Comparison of ENCODE assay signal across 7 cellular contexts in the genomic region with DNA sequence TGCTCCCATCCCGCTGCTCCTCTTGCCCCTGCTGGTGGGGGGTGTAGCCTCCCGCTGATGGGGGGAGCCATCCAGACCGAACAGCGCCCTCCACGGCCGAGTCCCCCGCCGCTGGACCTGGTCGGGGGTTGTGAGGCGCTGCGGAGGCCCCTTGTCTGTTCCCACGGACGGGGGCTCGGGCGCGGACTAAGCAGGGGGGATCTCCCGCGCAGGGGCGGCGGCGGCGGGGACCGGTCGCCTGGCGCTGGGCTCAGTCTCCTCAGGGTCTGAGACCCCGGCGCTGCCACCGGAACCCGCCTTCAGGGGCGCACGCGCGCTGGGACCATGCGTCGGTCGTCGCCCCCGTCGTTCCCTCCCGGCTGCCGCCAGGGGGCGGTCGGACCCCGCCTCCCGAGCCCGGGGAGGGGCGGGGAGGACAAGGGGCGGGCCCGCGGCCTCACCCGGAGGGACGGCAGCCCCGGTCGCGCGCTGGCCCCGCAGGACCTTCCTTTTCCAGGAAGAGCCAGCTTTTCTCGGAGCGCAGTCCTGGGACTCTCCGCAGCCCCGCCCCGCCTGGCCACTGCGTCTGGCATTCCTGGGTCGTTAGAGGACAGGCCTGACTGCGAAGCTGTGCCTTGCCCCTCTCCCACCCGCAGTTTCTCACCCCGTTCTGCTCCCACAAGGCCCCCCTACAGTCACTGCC. TPM values are rescaled to one million over a fixed set of nuclear protein-coding genes. Genes with fewer than 3 reads are reported as not detected.
DNase-seq lines count a peak whose midpoint lies in the region; ATAC-seq and TF ChIP-seq lines count a peak whose summit lies in the region.

No MANE protein-coding gene starts in this region.

- peak; percentile 79 for ATAC-seq in HG02642 (IDR thresholded peaks at IDR 0.05; ENCODE audit: poor library complexity, unreplicated experiment)

- no peaks in the 10 kb centered on the region for H3K4me1 ChIP-seq in breast epithelium

- no peaks in the 10 kb centered on the region for H3K27me3 ChIP-seq in breast epithelium

- H3K27ac ChIP-seq in VCaP = peak overlapping the region; percentile 68; the same call in 1 of the 2 replicates
- peak overlapping the region; percentile 75 to 80 for H3K27ac ChIP-seq in breast epithelium

- H3K9me3 ChIP-seq in breast epithelium = no peaks in the 10 kb centered on the region

- TF ChIP-seq POLR2A in breast epithelium (IDR thresholded peaks at IDR 0.05) = no peak

- H3K36me3 ChIP-seq in breast epithelium = no peaks in the 10 kb centered on the region

- TF ChIP-seq CTCF in GM12875 (IDR thresholded peaks at IDR 0.05; ENCODE audit: borderline replicate concordance, insufficient read depth, low read depth, low read length) = peak; percentile 93
- peak; percentile 83 for TF ChIP-seq CTCF in VCaP (conservative IDR thresholded peaks at IDR 0.05)
- peak; percentile 55 to 97 (median 83) for TF ChIP-seq CTCF in breast epithelium (IDR thresholded peaks at IDR 0.05)

- intact Hi-C loops in breast epithelium (cut with DNase I; ENCODE audit: low total_unique reads) = loop anchor here (10.0 kb wide), 1 partner anchor 106 kb away; no protein-coding TSS in a partner anchor

- peak; percentile 82 for DNase-seq in NCI-H1436 (lab: John Stamatoyannopoulos, UW)
- DNase-seq in breast epithelium (ENCODE audit: low spot score in 2 of 2) = peak; percentile 77 to 83
- DNase-seq in iPS-NIHi7 (ENCODE audit: extremely low spot score) = peak; percentile 95
- DNase-seq in smooth muscle cell of the brain vasculature (ENCODE audit: low read depth, low spot score) = peak; percentile 49

- H3K4me3 ChIP-seq in GM12875 (ENCODE audit: low read depth, low read length) = peak overlapping the region; percentile 96
- H3K4me3 ChIP-seq in breast epithelium = peak overlapping the region; percentile 70 to 89 (median 75)

RNA-seq across cellular contexts. Expression of a gene that starts 6.3 kb away (rescaled TPM):
- total RNA-seq in breast epithelium = 10 to 100 TPM in 2 of 3 donors, 1 to 10 TPM in 1; 9.1 to 17.0 (median 12.0) TPM

RNA-seq across cellular contexts. Expression of a gene that starts 12.8 kb away (rescaled TPM):
- 1 to 10 TPM in 1 of 3 donors, under 1 TPM in 2; 0.59 to 1.1 (median 0.98) TPM for total RNA-seq in breast epithelium

RNA-seq across cellular contexts. Expression of a gene that starts 22.4 kb away (rescaled TPM):
- total RNA-seq in breast epithelium = 10 to 100 TPM in 2 of 3 donors, not detected in 1; 31.5 to 50.1 TPM

RNA-seq across cellular contexts. Expression of a gene that starts 35.3 kb away (rescaled TPM):
- 10 to 100 TPM; 15.5 to 26.1 (median 18.4) TPM for total RNA-seq in breast epithelium

RNA-seq across cellular contexts. Expression of a gene that starts 35.4 kb away (rescaled TPM):
- 10 to 100 TPM in 2 of 3 donors, 1 to 10 TPM in 1; 8.8 to 26.5 (median 17.3) TPM for total RNA-seq in breast epithelium

Comparison
In these comparisons a context has a peak if more than half of its experiments do, and no peak if none do; other contexts are left out.
1. Peak in every context shown above with its lines: DNase-seq, ATAC-seq, H3K4me3 ChIP-seq and H3K27ac ChIP-seq.